In the genomic region with DNA sequence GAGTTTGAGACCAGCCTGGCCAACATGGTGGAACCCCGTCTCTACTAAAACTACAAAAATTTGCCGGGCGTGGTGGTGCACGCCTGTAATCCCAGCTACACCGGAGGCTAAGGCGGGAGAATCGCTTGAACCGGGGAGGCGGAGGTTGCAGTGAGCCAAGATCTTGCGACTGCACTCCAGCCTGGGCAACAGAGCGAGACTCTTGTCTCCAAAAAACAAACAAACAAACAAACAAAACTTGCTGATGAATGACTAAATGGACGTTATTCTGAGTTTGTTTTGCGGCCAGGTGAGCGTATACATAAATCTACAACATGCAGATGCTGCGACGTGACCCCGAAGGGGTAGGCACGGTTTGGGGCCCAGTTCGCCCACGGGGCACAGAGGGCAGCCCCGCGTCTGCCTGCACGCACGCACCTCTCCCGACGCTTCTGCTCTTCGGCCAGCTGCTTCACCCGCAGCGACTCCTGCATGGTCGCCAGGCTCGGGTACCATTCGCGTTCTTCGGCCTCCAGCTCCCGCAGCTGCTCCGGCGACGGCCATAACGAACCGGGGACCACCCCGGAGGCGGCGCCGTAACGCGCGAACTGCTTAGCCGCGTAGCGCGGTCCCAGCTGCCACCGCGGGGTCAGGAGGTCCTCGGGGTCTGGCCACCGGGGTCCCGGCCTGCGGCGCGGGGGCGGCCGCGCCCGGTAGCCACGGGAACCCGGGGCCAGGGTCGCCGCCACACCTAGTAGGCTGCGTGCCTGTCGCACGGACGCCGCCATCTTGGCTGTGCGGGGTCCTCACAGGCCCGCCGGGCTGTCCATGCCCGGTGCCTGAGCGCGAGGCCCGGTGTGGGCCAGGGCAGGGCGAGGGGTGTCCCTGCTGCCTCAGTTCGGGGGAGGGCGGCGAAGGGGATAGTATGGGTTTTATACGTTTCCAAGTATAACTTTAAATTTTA, we compare ENCODE assay signal across 8 cellular contexts. TPM values are rescaled to one million over a fixed set of nuclear protein-coding genes. Genes with fewer than 3 reads are reported as not detected.
DNase-seq lines count a peak whose midpoint lies in the region; ATAC-seq and TF ChIP-seq lines count a peak whose summit lies in the region.

GADD45GIP1 (minus strand) TSS at position 778 of the 943 bp plus-strand sequence; CDS start at position 767, 11 bp downstream.

- H3K36me3 ChIP-seq in ectodermal cell (ENCODE audit: control insufficient read depth, insufficient read depth, low read length) = peaks cover 16% of the 10 kb centered on the region
- H3K36me3 ChIP-seq in lower lobe of right lung = peaks cover 34% of the 10 kb centered on the region

- CTCF ChIA-PET in activated CD4-positive, alpha-beta memory T cell treated with anti-CD3 and anti-CD28 coated beads, Interleukin-2, amount 10 ng/mL, durations not matched to agents 7 days and 5 days (lab: Charles Lee) = interaction anchor here (0.5 to 5.4 kb wide), 3 partner anchors 8 to 238 kb away, joined by 3 to 45 read pairs (median 3); no protein-coding TSS in a partner anchor

- H3K27ac ChIP-seq in ectodermal cell (ENCODE audit: insufficient read depth, low read depth, low read length, poor library complexity, severe bottlenecking) (peak within 1 kb of the TSS; percentile 82), lower lobe of right lung (peak within 1 kb of the TSS; percentile 89)

- H3K27me3 Mint-ChIP-seq in activated CD4-positive, alpha-beta memory T cell treated with anti-CD3 and anti-CD28 coated beads, Interleukin-2, amount 10 ng/mL, durations not matched to agents 7 days and 5 days = peaks cover 2% of the 10 kb centered on the region

- H3K4me1 ChIP-seq in ectodermal cell (ENCODE audit: control insufficient read depth, insufficient read depth, low read length) (peaks cover 4% of the 10 kb centered on the region), lower lobe of right lung (peaks cover 47% of the 10 kb centered on the region)

- H3K27ac Mint-ChIP-seq in activated CD4-positive, alpha-beta memory T cell treated with anti-CD3 and anti-CD28 coated beads, Interleukin-2, amount 10 ng/mL, durations not matched to agents 7 days and 5 days = peak within 1 kb of the TSS; percentile 93

- intact Hi-C loops in lower lobe of right lung (cut with DNase I) = no loop called here

- DNase-seq in GM13976 (ENCODE audit: low spot score) = peak; percentile 89
- peak; percentile 92 for DNase-seq in NCI-H82 (lab: John Stamatoyannopoulos, UW)
- peak; percentile 86 for DNase-seq in activated CD4-positive, alpha-beta memory T cell treated with anti-CD3 and anti-CD28 coated beads, Interleukin-2, amount 10 ng/mL, durations not matched to agents 7 days and 5 days
- DNase-seq in lower lobe of right lung = peak; percentile 89
- DNase-seq in stimulated activated CD4-positive, alpha-beta T cell treated with anti-CD3 and anti-CD28 coated beads, TNF-alpha, amount 100 ng/mL, for 1 hour (ENCODE audit: low read depth in 3 of 3, low spot score in 1 of 3) = peak; percentile 54 to 75 (median 55)

- 4% methylated on average over 81 to 84 of the region's 84 CpGs for WGBS in ectodermal cell, 2 experiments

- TF ChIP-seq CTCF in GM13976 (IDR thresholded peaks at IDR 0.05; ENCODE audit: borderline replicate concordance, control extremely low read depth, extremely low read depth, insufficient read depth, missing control alignments) (no peak), lower lobe of right lung (IDR thresholded peaks at IDR 0.05) (no peak)

- peak within 1 kb of the TSS; percentile 85 for H3K4me3 Mint-ChIP-seq in activated CD4-positive, alpha-beta memory T cell treated with anti-CD3 and anti-CD28 coated beads, Interleukin-2, amount 10 ng/mL, durations not matched to agents 7 days and 5 days

- no peaks in the 10 kb centered on the region for H3K9me3 Mint-ChIP-seq in activated CD4-positive, alpha-beta memory T cell treated with anti-CD3 and anti-CD28 coated beads, Interleukin-2, amount 10 ng/mL, durations not matched to agents 7 days and 5 days

- in situ Hi-C loops in GM13976 (cut with MboI; ENCODE audit: low sequenced_read_pairs, unreplicated experiment) = no loop called here

- POLR2A ChIA-PET in activated CD4-positive, alpha-beta memory T cell treated with anti-CD3 and anti-CD28 coated beads, Interleukin-2, amount 10 ng/mL, durations not matched to agents 7 days and 5 days (lab: Charles Lee) = interaction anchor here (0.8 to 5.1 kb wide), 9 partner anchors 8 to 211 kb away, joined by 3 to 43 read pairs (median 8); partner anchors contain the start of genes CALR, FARSA, GCDH and RAD23A

- H3K9me3 ChIP-seq in ectodermal cell (ENCODE audit: control insufficient read depth, low read length) (no peaks in the 10 kb centered on the region), lower lobe of right lung (no peaks in the 10 kb centered on the region)

- H3K4me1 Mint-ChIP-seq in activated CD4-positive, alpha-beta memory T cell treated with anti-CD3 and anti-CD28 coated beads, Interleukin-2, amount 10 ng/mL, durations not matched to agents 7 days and 5 days = peaks cover 34% of the 10 kb centered on the region

- H3K27me3 ChIP-seq in ectodermal cell (ENCODE audit: control insufficient read depth, insufficient read depth, low read length, poor library complexity, severe bottlenecking) (no peaks in the 10 kb centered on the region), lower lobe of right lung (ENCODE audit: low read depth) (no peaks in the 10 kb centered on the region)

- ATAC-seq in HG03095 (IDR thresholded peaks at IDR 0.05; ENCODE audit: unreplicated experiment) (peak; percentile 63), lower lobe of right lung (peak; percentile 98), GM19463 (IDR thresholded peaks at IDR 0.05; ENCODE audit: unreplicated experiment) (no peak)

- H3K4me3 ChIP-seq in ectodermal cell (ENCODE audit: insufficient read depth, low read depth, low read length) (peak within 1 kb of the TSS; percentile 93), lower lobe of right lung (peak within 1 kb of the TSS; percentile 86)

- peaks cover 30% of the 10 kb centered on the region for H3K36me3 Mint-ChIP-seq in activated CD4-positive, alpha-beta memory T cell treated with anti-CD3 and anti-CD28 coated beads, Interleukin-2, amount 10 ng/mL, durations not matched to agents 7 days and 5 days (ENCODE audit: low read depth)

RNA-seq across cellular contexts. Expression of gene GADD45GIP1, which starts in this region (rescaled TPM):
- total RNA-seq in activated CD4-positive, alpha-beta memory T cell treated with anti-CD3 and anti-CD28 coated beads, Interleukin-2, amount 10 ng/mL, durations not matched to agents 7 days and 5 days = 10 to 100 TPM; 17.5 to 18.4 TPM
- 35.6 TPM for polyA plus RNA-seq in ectodermal cell (2013, experiment 1 of 4)
- polyA plus RNA-seq in ectodermal cell (2013, experiment 2 of 4) = 31.3 TPM
- polyA plus RNA-seq in ectodermal cell (2013, experiment 3 of 4) = 42.9 TPM
- polyA plus RNA-seq in ectodermal cell (2013, experiment 4 of 4) = 42.2 TPM
- total RNA-seq in lower lobe of right lung = 14.8 TPM
